1 cellular context compared by ENCODE assay signal in the genomic region with DNA sequence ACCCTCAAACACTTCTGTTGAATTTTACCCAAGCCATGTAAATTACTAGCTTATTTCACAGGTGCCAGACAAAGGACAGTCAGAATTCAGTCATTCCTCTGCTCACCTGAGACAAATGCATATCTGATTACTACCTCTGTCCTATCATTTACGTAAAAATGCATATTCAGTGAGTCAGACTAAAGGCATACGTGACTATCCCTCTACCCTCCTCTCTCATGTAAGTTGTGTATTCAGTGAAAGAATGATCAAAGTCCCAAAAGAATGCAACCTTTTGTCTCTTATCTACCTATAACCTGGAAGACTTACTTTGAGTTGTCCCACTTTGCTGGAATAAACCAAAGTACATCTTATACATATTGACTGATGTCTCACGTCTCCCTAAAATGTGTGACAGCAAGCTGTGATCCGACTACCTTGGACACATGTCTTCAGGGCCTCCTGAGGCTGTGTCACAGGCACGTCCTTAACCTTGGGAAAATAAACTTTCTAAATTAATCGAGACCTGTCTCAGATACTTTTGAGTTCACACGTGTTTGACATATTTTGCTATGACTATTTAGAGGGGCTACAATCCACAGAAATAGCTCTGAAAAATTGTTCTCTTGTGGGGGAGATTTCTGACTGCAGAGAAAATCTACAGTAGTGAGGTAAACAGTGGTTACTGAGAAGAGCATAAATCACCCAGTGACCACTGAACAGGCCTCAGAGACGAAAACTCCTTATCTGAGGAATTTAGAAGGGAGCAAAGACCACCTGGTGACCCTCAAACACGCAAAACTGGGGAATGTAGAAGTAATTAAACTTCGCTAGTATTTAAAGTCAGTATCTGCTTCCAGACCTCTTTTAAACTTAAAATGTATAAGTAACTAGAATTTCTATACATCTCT.
TF ChIP-seq lines count a peak whose summit lies in the region.

No MANE protein-coding gene starts in this region.

TF ChIP-seq in WTC11, 78 proteins besides CTCF, POLR2A, EP300 and RAD21:
- TF ChIP-seq, protein P1, sequence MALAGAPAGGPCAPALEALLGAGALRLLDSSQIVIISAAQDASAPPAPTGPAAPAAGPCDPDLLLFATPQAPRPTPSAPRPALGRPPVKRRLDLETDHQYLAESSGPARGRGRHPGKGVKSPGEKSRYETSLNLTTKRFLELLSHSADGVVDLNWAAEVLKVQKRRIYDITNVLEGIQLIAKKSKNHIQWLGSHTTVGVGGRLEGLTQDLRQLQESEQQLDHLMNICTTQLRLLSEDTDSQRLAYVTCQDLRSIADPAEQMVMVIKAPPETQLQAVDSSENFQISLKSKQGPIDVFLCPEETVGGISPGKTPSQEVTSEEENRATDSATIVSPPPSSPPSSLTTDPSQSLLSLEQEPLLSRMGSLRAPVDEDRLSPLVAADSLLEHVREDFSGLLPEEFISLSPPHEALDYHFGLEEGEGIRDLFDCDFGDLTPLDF (CRISPR knock-in tag; IDR thresholded peaks at IDR 0.05): no peak
- TF ChIP-seq NFYB (CRISPR knock-in tag; conservative IDR thresholded peaks at IDR 0.05; ENCODE audit: low read depth): no peak
- no peak for TF ChIP-seq GTF2I (CRISPR knock-in tag; conservative IDR thresholded peaks at IDR 0.05)
- no peak for TF ChIP-seq RELA (CRISPR knock-in tag; IDR thresholded peaks at IDR 0.05; ENCODE audit: borderline replicate concordance)
- no peak for TF ChIP-seq KAT7 (CRISPR knock-in tag; IDR thresholded peaks at IDR 0.05; ENCODE audit: borderline replicate concordance)
- TF ChIP-seq ZNF263 (CRISPR knock-in tag; IDR thresholded peaks at IDR 0.05; ENCODE audit: low read depth): no peak
- no peak for TF ChIP-seq ZNF423 (CRISPR knock-in tag; IDR thresholded peaks at IDR 0.05)
- TF ChIP-seq, protein P2, sequence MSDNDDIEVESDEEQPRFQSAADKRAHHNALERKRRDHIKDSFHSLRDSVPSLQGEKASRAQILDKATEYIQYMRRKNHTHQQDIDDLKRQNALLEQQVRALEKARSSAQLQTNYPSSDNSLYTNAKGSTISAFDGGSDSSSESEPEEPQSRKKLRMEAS (CRISPR knock-in tag; IDR thresholded peaks at IDR 0.05): no peak
- TF ChIP-seq NR3C1 (CRISPR knock-in tag; conservative IDR thresholded peaks at IDR 0.05; ENCODE audit: low read depth): no peak
- TF ChIP-seq CREB1 (CRISPR knock-in tag; IDR thresholded peaks at IDR 0.05): no peak
- TF ChIP-seq, protein P3, sequence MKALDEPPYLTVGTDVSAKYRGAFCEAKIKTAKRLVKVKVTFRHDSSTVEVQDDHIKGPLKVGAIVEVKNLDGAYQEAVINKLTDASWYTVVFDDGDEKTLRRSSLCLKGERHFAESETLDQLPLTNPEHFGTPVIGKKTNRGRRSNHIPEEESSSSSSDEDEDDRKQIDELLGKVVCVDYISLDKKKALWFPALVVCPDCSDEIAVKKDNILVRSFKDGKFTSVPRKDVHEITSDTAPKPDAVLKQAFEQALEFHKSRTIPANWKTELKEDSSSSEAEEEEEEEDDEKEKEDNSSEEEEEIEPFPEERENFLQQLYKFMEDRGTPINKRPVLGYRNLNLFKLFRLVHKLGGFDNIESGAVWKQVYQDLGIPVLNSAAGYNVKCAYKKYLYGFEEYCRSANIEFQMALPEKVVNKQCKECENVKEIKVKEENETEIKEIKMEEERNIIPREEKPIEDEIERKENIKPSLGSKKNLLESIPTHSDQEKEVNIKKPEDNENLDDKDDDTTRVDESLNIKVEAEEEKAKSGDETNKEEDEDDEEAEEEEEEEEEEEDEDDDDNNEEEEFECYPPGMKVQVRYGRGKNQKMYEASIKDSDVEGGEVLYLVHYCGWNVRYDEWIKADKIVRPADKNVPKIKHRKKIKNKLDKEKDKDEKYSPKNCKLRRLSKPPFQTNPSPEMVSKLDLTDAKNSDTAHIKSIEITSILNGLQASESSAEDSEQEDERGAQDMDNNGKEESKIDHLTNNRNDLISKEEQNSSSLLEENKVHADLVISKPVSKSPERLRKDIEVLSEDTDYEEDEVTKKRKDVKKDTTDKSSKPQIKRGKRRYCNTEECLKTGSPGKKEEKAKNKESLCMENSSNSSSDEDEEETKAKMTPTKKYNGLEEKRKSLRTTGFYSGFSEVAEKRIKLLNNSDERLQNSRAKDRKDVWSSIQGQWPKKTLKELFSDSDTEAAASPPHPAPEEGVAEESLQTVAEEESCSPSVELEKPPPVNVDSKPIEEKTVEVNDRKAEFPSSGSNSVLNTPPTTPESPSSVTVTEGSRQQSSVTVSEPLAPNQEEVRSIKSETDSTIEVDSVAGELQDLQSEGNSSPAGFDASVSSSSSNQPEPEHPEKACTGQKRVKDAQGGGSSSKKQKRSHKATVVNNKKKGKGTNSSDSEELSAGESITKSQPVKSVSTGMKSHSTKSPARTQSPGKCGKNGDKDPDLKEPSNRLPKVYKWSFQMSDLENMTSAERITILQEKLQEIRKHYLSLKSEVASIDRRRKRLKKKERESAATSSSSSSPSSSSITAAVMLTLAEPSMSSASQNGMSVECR (CRISPR knock-in tag; IDR thresholded peaks at IDR 0.05; ENCODE audit: borderline replicate concordance): no peak
- TF ChIP-seq, protein P4, sequence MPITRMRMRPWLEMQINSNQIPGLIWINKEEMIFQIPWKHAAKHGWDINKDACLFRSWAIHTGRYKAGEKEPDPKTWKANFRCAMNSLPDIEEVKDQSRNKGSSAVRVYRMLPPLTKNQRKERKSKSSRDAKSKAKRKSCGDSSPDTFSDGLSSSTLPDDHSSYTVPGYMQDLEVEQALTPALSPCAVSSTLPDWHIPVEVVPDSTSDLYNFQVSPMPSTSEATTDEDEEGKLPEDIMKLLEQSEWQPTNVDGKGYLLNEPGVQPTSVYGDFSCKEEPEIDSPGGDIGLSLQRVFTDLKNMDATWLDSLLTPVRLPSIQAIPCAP (CRISPR knock-in tag; IDR thresholded peaks at IDR 0.05): no peak
